Comparison of ENCODE assay signal across 8 cellular contexts in genomic region chr19:16325161-16325527, GRCh38. TPM values are rescaled to one million over a fixed set of nuclear protein-coding genes. Genes with fewer than 3 reads are reported as not detected.
DNase-seq lines count a peak whose midpoint lies in the region; ATAC-seq, FAIRE-seq and TF ChIP-seq lines count a peak whose summit lies in the region.

No MANE protein-coding gene starts in this region.

- POLR2A ChIA-PET in HepG2 (lab: Yijun Ruan, JAX) = no interaction called here

- H3K4me3 ChIP-seq in BLaER1 = peak overlapping the region; percentile 75
- peak overlapping the region; percentile 53 to 65 (median 58) for H3K4me3 ChIP-seq in mammary epithelial cell (replicated peaks in 1 of 3; ENCODE audit: insufficient read depth in 1 of 3, low read depth in 2 of 3, low read length in 3 of 3)
- peak overlapping the region; percentile 49 to 63 (median 50); a peak in 3 of 6 replicates for H3K4me3 ChIP-seq in HepG2 (replicated peaks in 1 of 3; ENCODE audit: insufficient read depth in 1 of 3, low read depth in 2 of 3, low read length in 3 of 3)

- H3K79me2 ChIP-seq in mammary epithelial cell (ENCODE audit: insufficient read depth, low read length) (no peaks in the 10 kb centered on the region), HepG2 (ENCODE audit: insufficient read depth, low read length) (no peaks in the 10 kb centered on the region)

- H3K4me1 ChIP-seq in BLaER1 (peaks cover 86% of the 10 kb centered on the region), mammary epithelial cell (ENCODE audit: insufficient read depth, low read length) (peaks cover 2% of the 10 kb centered on the region), HepG2 (ENCODE audit: insufficient read depth, low read length) (peaks cover 22% of the 10 kb centered on the region)

- DNase-seq in GM20000 (ENCODE audit: low spot score) (peak; percentile 65), RKO (ENCODE audit: low spot score) (peak; percentile 46), mammary epithelial cell (no peak), HepG2 (ENCODE audit: low spot score) (no peak), superior temporal gyrus (ENCODE audit: extremely low spot score) (no peak)

- ATAC-seq in HepG2 = no peak
- no peak for ATAC-seq in GM21786 (IDR thresholded peaks at IDR 0.05; ENCODE audit: unreplicated experiment)

- H2AFZ ChIP-seq in mammary epithelial cell (ENCODE audit: low read depth, low read length) = peak overlapping the region; percentile 90
- H2AFZ ChIP-seq in HepG2 (ENCODE audit: low read length) = no peak overlapping the region

- H3K4me2 ChIP-seq in BLaER1 (peak overlapping the region; percentile 96), mammary epithelial cell (ENCODE audit: insufficient read depth, low read depth, low read length) (peak overlapping the region; percentile 98), HepG2 (ENCODE audit: low read depth, low read length) (peak overlapping the region; percentile 60)

- in situ Hi-C loops in mammary epithelial cell (cut with MboI; ENCODE audit: low sequenced_read_pairs in 2 of 2) = no loop called here
- in situ Hi-C loops in HepG2 (cut with HindIII; ENCODE audit: extremely low pct_ligation_motif_present, low pct_unique_long_range_greater_than_20kb) = no loop called here

- no peak for TF ChIP-seq POLR2A in HepG2 (IDR thresholded peaks at IDR 0.05; ENCODE audit: insufficient read depth in 1 of 2, low read depth in 2 of 2, low read length in 2 of 2)

- no peak for FAIRE-seq in HepG2 (lab: Jason Lieb, UNC)

- H3K9ac ChIP-seq in BLaER1 (peak overlapping the region; percentile 82), mammary epithelial cell (ENCODE audit: insufficient read depth, low read length) (peak overlapping the region; percentile 48), HepG2 (ENCODE audit: insufficient read depth, low read depth, low read length) (no peak overlapping the region)

- no peaks in the 10 kb centered on the region for H3K9me3 ChIP-seq in BLaER1
- H3K9me3 ChIP-seq in mammary epithelial cell (replicated peaks; ENCODE audit: insufficient read depth, low read length) = no peaks in the 10 kb centered on the region
- H3K9me3 ChIP-seq in HepG2 (ENCODE audit: low read length) = no peaks in the 10 kb centered on the region

- dilution Hi-C loops in mammary epithelial cell (cut with HindIII; ENCODE audit: low sequenced_read_pairs) = loop anchor here (5.0 to 10.0 kb wide), 2 partner anchors 47 to 180 kb away; no protein-coding TSS in a partner anchor

- intact Hi-C loops in mammary epithelial cell (cut with micrococcal nuclease) (no loop called here), HepG2 (cut with micrococcal nuclease; ENCODE audit: unreplicated experiment) (loop anchor here (10.0 kb wide), 1 partner anchor 80 kb away; no protein-coding TSS in a partner anchor)

- no CpG with 5 or more reads among the region's 52 CpGs for WGBS in mammary epithelial cell (ENCODE audit: low coverage, missing lambda C conversion rate)
- 82% methylated on average over 10 of the region's 52 CpGs for WGBS in HepG2 (ENCODE audit: low lambda C conversion rate)

- peaks cover 4% of the 10 kb centered on the region; the same call in 1 of the 2 replicates for H3K36me3 ChIP-seq in BLaER1
- H3K36me3 ChIP-seq in mammary epithelial cell (ENCODE audit: insufficient read depth, low read length) = no peaks in the 10 kb centered on the region
- no peaks in the 10 kb centered on the region for H3K36me3 ChIP-seq in HepG2 (replicated peaks in 1 of 2; ENCODE audit: control insufficient read depth in 1 of 2, insufficient read depth in 2 of 2, low read length in 2 of 2)

- BruUV-seq in mammary epithelial cell (replicated peaks; lab: Mats Ljungman, UMichigan) (no TSS peak), HepG2 (replicated peaks; lab: Mats Ljungman, UMichigan) (no TSS peak)

- TF ChIP-seq RAD21 in HepG2 (CRISPR knock-in tag; IDR thresholded peaks at IDR 0.05) = no peak

- H3K27ac ChIP-seq in BLaER1 (peak overlapping the region; percentile 79), mammary epithelial cell (ENCODE audit: insufficient read depth, low read depth, low read length) (peak overlapping the region; percentile 8), HepG2 (ENCODE audit: extremely low read length, insufficient read depth, low read length) (no peak overlapping the region), temporal lobe (ENCODE audit: low read depth, low read length) (peak overlapping the region; percentile 56)

- TF ChIP-seq CTCF in GM20000 (IDR thresholded peaks at IDR 0.05; ENCODE audit: extremely low read depth, missing control alignments) (peak; percentile 29), mammary epithelial cell (conservative IDR thresholded peaks at IDR 0.05 in 1 of 2, IDR thresholded peaks at IDR 0.05 in 1 of 2; ENCODE audit: extremely low read depth in 1 of 2, insufficient read depth in 1 of 2, low read depth in 1 of 2, low read length in 2 of 2) (no peak), HepG2 (CRISPR knock-in tag; IDR thresholded peaks at IDR 0.05) (no peak)

- CTCF ChIA-PET in mammary epithelial cell (lab: Charles Lee; ENCODE audit: low non-redundant PET) (no interaction called here), HepG2 (lab: Yijun Ruan, JAX; ENCODE audit: low intra/inter-chr PET ratio, low total read pairs) (no interaction called here)

- peaks cover 44% of the 10 kb centered on the region for H4K20me1 ChIP-seq in BLaER1
- no peaks in the 10 kb centered on the region for H4K20me1 ChIP-seq in mammary epithelial cell (ENCODE audit: insufficient read depth, low read length)
- no peaks in the 10 kb centered on the region for H4K20me1 ChIP-seq in HepG2 (ENCODE audit: insufficient read depth, low read length)

- no peak for TF ChIP-seq EP300 in HepG2 (IDR thresholded peaks at IDR 0.05; ENCODE audit: low read depth in 2 of 2, low read length in 2 of 2)
- no peak for TF ChIP-seq EP300 in HepG2 (CRISPR knock-in tag; IDR thresholded peaks at IDR 0.05; ENCODE audit: borderline replicate concordance)

- H3K27me3 ChIP-seq in BLaER1 (peaks cover 25% of the 10 kb centered on the region), mammary epithelial cell (ENCODE audit: insufficient read depth, low read length) (no peaks in the 10 kb centered on the region), HepG2 (ENCODE audit: control insufficient read depth in 1 of 2, insufficient read depth in 2 of 2, low read length in 2 of 2) (peaks cover 2 to 15% of the 10 kb centered on the region in 2 experiments; a peak in 3 of 5 replicates)

TF ChIP-seq in HepG2, 621 proteins besides CTCF, POLR2A, EP300 and RAD21:
- TF ChIP-seq RCOR2 (CRISPR knock-in tag; IDR thresholded peaks at IDR 0.05) = no peak
- no peak for TF ChIP-seq ZNF382 (CRISPR knock-in tag; IDR thresholded peaks at IDR 0.05; ENCODE audit: borderline replicate concordance)
- no peak for TF ChIP-seq ZBTB46 (CRISPR knock-in tag; IDR thresholded peaks at IDR 0.05; ENCODE audit: borderline replicate concordance)
- no peak for TF ChIP-seq IRF9 (CRISPR knock-in tag; IDR thresholded peaks at IDR 0.05; ENCODE audit: borderline replicate concordance)

RNA-seq across cellular contexts. Expression of gene KLF2, which starts 0.5 kb away (rescaled TPM):
- under 1 TPM in 1 of 2 donors, not detected in 1; 0.99 TPM for total RNA-seq in mammary epithelial cell
- 0.15 TPM for polyA plus RNA-seq in mammary epithelial cell
- not detected for polyA minus RNA-seq in mammary epithelial cell
- total RNA-seq in HepG2 (2016; rRNA removed; fragmentation: Illumina TruSeq; extraction: Trizol) = not detected in 2 replicates
- total RNA-seq in HepG2 (2016; cell fraction: cytosol; rRNA removed; fragmentation: Illumina TruSeq; extraction: Trizol; ENCODE audit: low read depth) = not detected in 2 replicates
- not detected in 2 replicates for total RNA-seq in HepG2 (2016; cell fraction: insoluble cytoplasmic fraction; rRNA removed; fragmentation: Illumina TruSeq; extraction: Trizol)
- total RNA-seq in HepG2 (2016; cell fraction: membrane; rRNA removed; fragmentation: Illumina TruSeq; extraction: Trizol) = not detected in 2 replicates
- not detected in 2 replicates for total RNA-seq in HepG2 (2016; cell fraction: nucleus; rRNA removed; fragmentation: Illumina TruSeq; extraction: Trizol)
- 0.05 TPM in 1 of 2 replicates, not detected in the other for polyA plus RNA-seq in HepG2 (2011; rRNA removed)
- polyA plus RNA-seq in HepG2 (2011; cell fraction: cytosol; rRNA removed) = 0.05 TPM in 1 of 2 replicates, not detected in the other
- polyA plus RNA-seq in HepG2 (2011; cell fraction: nucleus; rRNA removed) = 0.16 and 0.23 TPM in 2 replicates
- not detected in 2 replicates for polyA plus RNA-seq in HepG2 (2012)
- not detected in 2 replicates for polyA plus RNA-seq in HepG2 (2016; cell fraction: cytosol; fragmentation: Illumina TruSeq; extraction: Trizol; ENCODE audit: low read depth)
- polyA plus RNA-seq in HepG2 (2016; cell fraction: insoluble cytoplasmic fraction; fragmentation: Illumina TruSeq; extraction: Trizol; ENCODE audit: low read depth) = not detected in 2 replicates
- 0.27 TPM in 1 of 2 replicates, not detected in the other for polyA plus RNA-seq in HepG2 (2016; cell fraction: membrane; fragmentation: Illumina TruSeq; extraction: Trizol; ENCODE audit: low read depth)
- polyA plus RNA-seq in HepG2 (2016; cell fraction: nucleus; fragmentation: Illumina TruSeq; extraction: Trizol; ENCODE audit: insufficient read depth, low read depth) = not detected in 2 replicates
- polyA minus RNA-seq in HepG2 (2011; rRNA and poly(A)+ RNA removed; ENCODE audit: low replicate concordance) = 0.16 TPM in 1 of 2 replicates, not detected in the other
- not detected in 2 replicates for polyA minus RNA-seq in HepG2 (2011; cell fraction: cytosol; rRNA and poly(A)+ RNA removed)
- not detected in 2 replicates for polyA minus RNA-seq in HepG2 (2011; cell fraction: nucleus; rRNA and poly(A)+ RNA removed)
- total RNA-seq in temporal lobe = 3.0 TPM

Comparison
In these comparisons a context has a peak if more than half of its experiments do, and no peak if none do; other contexts are left out.
1. DNase-seq: peak in GM20000 (single experiment) and RKO (single experiment); none in mammary epithelial cell (single experiment), HepG2 (single experiment) and superior temporal gyrus (single experiment).
2. Peak in every context shown above with its lines, with median percentiles within 50 percentile points of each other: H3K4me2 ChIP-seq and H3K4me3 ChIP-seq.